26 cellular contexts compared by ENCODE assay signal in the genomic region with DNA sequence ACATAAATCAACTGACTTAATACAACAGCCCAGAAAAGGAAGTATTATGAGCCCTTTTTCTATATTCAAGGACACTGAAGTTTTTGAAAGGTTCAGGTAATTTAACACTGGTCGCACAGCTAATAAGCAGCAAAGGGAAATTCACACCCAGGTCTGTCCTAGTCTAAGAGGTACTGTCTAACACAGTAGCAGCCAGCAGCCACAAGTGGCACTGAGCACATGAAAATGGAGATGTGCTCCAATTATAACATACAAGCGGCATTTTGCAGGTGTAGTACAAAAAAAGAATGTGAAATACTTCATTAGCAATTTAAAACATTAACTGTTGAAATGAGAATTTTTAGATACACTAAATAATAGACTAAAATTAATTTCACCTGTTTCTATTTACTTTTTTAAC.
"Had no signal": no experiment of that assay in that cellular context is flagged by ENCODE, and none has a peak within 500 bp of the region (broad histone marks: within the 10 kb centered on the region; RNA-seq: fewer than 3 reads in every experiment).

No MANE protein-coding gene starts in this region.

- H3K27ac ChIP-seq: gastrocnemius medialis, heart left ventricle, left lung, neutrophil, pancreas, right atrium auricular region, testis, tibial artery, upper lobe of left lung had no signal

- H3K9me3 ChIP-seq: gastrocnemius medialis, heart left ventricle, left lung, mucosa of descending colon, neutrophil, pancreas, right atrium auricular region, testis, tibial artery, upper lobe of left lung had no signal

- H3K4me3 ChIP-seq: gastrocnemius medialis, heart left ventricle, left lung, mucosa of descending colon, pancreas, right atrium auricular region, smooth muscle cell, testis, tibial artery, upper lobe of left lung had no signal

- H3K4me1 ChIP-seq: gastrocnemius medialis, testis had no signal

- ATAC-seq: effector memory CD8-positive, alpha-beta T cell; gastrocnemius medialis; heart left ventricle; left cardiac atrium; left lung; mucosa of descending colon; natural killer cell treated with Interleukin-12 subunit alpha and Interleukin-12 subunit beta and Interleukin-15 and Interleukin-18, amount 100 ng/mL, for 72 hours; pancreas; sciatic nerve; stimulated activated effector memory CD8-positive, alpha-beta T cell treated with anti-CD3 and anti-CD28 coated beads, Interleukin-12 subunit alpha, Interleukin-12 subunit beta, amount 100 ng/mL, for 72 hours; stimulated activated naive CD8-positive, alpha-beta T cell treated with anti-CD3 and anti-CD28 coated beads, Interleukin-15, Interleukin-2, amounts not matched to agents 100 U/mL and 50 U/mL, for 24 hours had no signal

- H3K36me3 ChIP-seq: gastrocnemius medialis, heart left ventricle, left lung, neutrophil, pancreas, right atrium auricular region, tibial artery, upper lobe of left lung had no signal

- DNase-seq: cortex of kidney; effector memory CD8-positive, alpha-beta T cell; erythroblast; gastrocnemius medialis; heart left ventricle; hippocampal formation; left cardiac atrium; left lung; mesenchymal stem cell; mucosa of descending colon; naive B cell; pancreas; stimulated activated CD4-positive, alpha-beta T cell treated with anti-CD3 and anti-CD28 coated beads, Interleukin-12 subunit alpha, Interleukin-12 subunit beta, amount 100 ng/mL, for 4 hours; stimulated activated CD4-positive, alpha-beta T cell treated with anti-CD3 and anti-CD28 coated beads, Interleukin-1b, Interleukin-23, amount 100 ng/mL, for 48 hours; stimulated activated CD4-positive, alpha-beta T cell treated with anti-CD3 and anti-CD28 coated beads, Interleukin-4, amount 100 ng/mL, for 1 hour; stimulated activated naive CD8-positive, alpha-beta T cell treated with anti-CD3 and anti-CD28 coated beads, Interleukin-15, Interleukin-2, amounts not matched to agents 100 U/mL and 50 U/mL, for 24 hours; substantia nigra; testis; tibial artery; upper lobe of left lung had no signal

- H3K27me3 ChIP-seq: gastrocnemius medialis, heart left ventricle, left lung, neutrophil, pancreas, right atrium auricular region, testis, tibial artery, upper lobe of left lung had no signal
